In the genomic region with DNA sequence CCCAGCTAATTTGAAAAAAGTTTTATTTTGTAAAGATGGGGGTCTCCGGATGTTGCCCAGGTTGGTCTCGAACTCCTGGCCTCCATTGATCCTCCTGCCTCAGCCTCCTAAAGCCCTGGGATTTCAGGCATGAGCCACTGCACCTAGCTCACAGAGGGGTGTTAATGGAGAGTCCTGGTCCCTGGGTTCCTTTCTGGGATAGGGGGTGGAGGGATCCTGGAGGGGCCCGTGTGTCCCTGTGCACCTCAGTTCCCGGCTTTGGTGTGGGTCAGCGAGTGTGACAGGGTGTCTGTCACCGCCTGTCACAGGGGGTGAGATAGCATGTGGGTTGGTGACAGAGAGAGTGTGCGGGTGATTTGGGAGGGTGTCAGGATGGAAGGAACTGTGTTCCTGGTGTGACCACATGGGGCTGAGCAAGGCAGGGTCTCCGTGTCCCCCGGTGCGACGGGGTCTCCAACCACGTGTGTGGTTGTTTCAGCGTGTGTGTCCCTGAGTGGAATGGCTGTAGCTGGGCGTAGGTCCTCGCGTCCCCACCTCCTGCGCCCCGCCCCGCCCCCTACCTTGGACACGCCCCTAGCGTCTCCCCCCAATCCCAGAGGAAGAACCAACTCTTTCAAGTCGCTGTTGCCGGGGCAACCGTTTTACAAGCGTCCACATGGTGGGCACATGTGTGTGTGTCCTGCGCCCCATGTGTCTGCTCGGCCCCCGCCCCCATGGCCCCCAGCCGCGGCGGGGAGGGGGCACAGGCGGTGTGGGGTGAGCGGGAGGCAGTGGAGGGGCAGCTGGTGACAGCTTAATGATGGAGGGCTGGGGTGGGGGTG, we compare ENCODE assay signal across 1 cellular context.
A peak's percentile ranks its signal among the peaks of the same experiment; 100 is the strongest.
TF ChIP-seq lines count a peak whose summit lies in the region.

No MANE protein-coding gene starts in this region.

TF ChIP-seq in K562, 482 proteins besides CTCF, POLR2A, EP300 and RAD21 (continued from another document and continues in another):
- peak; percentile 41; the same call in 1 of the 2 replicates for TF ChIP-seq MGA (IDR thresholded peaks at IDR 0.05)
- no peak for TF ChIP-seq TRIM24 (IDR thresholded peaks at IDR 0.05)
- TF ChIP-seq, protein P1, sequence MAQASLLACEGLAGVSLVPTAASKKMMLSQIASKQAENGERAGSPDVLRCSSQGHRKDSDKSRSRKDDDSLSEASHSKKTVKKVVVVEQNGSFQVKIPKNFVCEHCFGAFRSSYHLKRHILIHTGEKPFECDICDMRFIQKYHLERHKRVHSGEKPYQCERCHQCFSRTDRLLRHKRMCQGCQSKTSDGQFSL (CRISPR knock-in tag; IDR thresholded peaks at IDR 0.05) = peak; percentile 12; the same call in 1 of the 2 replicates
- TF ChIP-seq, protein P1 (tag; IDR thresholded peaks at IDR 0.05) = no peak
- peak; percentile 64 for TF ChIP-seq PRDM10 (IDR thresholded peaks at IDR 0.05; ENCODE audit: partially characterized antibody)
- TF ChIP-seq EGR1 (conservative IDR thresholded peaks at IDR 0.05) = no peak
- 0 out of 2 replicates have a peak, but pooled peaks have one; percentile 39 for TF ChIP-seq CREM (IDR thresholded peaks at IDR 0.05; ENCODE audit: low read depth)
- TF ChIP-seq, protein P2, sequence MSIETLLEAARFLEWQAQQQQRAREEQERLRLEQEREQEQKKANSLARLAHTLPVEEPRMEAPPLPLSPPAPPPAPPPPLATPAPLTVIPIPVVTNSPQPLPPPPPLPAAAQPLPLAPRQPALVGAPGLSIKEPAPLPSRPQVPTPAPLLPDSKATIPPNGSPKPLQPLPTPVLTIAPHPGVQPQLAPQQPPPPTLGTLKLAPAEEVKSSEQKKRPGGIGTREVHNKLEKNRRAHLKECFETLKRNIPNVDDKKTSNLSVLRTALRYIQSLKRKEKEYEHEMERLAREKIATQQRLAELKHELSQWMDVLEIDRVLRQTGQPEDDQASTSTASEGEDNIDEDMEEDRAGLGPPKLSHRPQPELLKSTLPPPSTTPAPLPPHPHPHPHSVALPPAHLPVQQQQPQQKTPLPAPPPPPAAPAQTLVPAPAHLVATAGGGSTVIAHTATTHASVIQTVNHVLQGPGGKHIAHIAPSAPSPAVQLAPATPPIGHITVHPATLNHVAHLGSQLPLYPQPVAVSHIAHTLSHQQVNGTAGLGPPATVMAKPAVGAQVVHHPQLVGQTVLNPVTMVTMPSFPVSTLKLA (conservative IDR thresholded peaks at IDR 0.05) = peak; percentile 83 to 87
- TF ChIP-seq POLR2G (IDR thresholded peaks at IDR 0.05; ENCODE audit: low read depth, low read length) = no peak
- no peak for TF ChIP-seq SMARCB1 (IDR thresholded peaks at IDR 0.05; ENCODE audit: insufficient read length, low read depth)
- no peak for TF ChIP-seq TARDBP (IDR thresholded peaks at IDR 0.05)
- TF ChIP-seq KDM1A (IDR thresholded peaks at IDR 0.05) = peak in 1 of 2 experiments; percentile 22; a peak in 2 of 4 replicates
- TF ChIP-seq MXI1 (IDR thresholded peaks at IDR 0.05; ENCODE audit: low read depth, low read length) = peak; percentile 91
- TF ChIP-seq PHF8 (IDR thresholded peaks at IDR 0.05; ENCODE audit: borderline replicate concordance, low read length) = peak; percentile 31; the same call in 1 of the 2 replicates
- TF ChIP-seq ZBTB7A (IDR thresholded peaks at IDR 0.05; ENCODE audit: borderline replicate concordance, control insufficient read depth, low read depth, low read length) = peak; percentile 66
- TF ChIP-seq CREB1 (IDR thresholded peaks at IDR 0.05) = no peak
- TF ChIP-seq CREB1 (CRISPR knock-in tag; IDR thresholded peaks at IDR 0.05) = 0 out of 2 replicates have a peak, but pooled peaks have one; percentile 42
- TF ChIP-seq ZNF696 (CRISPR knock-in tag; conservative IDR thresholded peaks at IDR 0.05) = no peak
- TF ChIP-seq ZNF165 (CRISPR knock-in tag; IDR thresholded peaks at IDR 0.05; ENCODE audit: borderline replicate concordance) = no peak
- TF ChIP-seq TEAD2 (tag; IDR thresholded peaks at IDR 0.05) = no peak
- TF ChIP-seq SAP30 (IDR thresholded peaks at IDR 0.05; ENCODE audit: borderline replicate concordance, insufficient read depth, low read depth, low read length, poor library complexity, severe bottlenecking) = peak; percentile 26
- TF ChIP-seq ZKSCAN8 (CRISPR knock-in tag; IDR thresholded peaks at IDR 0.05) = no peak
- no peak for TF ChIP-seq BMI1 (IDR thresholded peaks at IDR 0.05; ENCODE audit: low read length)
- no peak for TF ChIP-seq ZNF408 (CRISPR knock-in tag; IDR thresholded peaks at IDR 0.05; ENCODE audit: low read depth)
- TF ChIP-seq ZNF57 (CRISPR knock-in tag; IDR thresholded peaks at IDR 0.05) = no peak
- TF ChIP-seq BRD4 (IDR thresholded peaks at IDR 0.05) = no peak
- no peak for TF ChIP-seq ADNP (tag; IDR thresholded peaks at IDR 0.05)
- no peak for TF ChIP-seq HBP1 (CRISPR knock-in tag; IDR thresholded peaks at IDR 0.05)
- no peak for TF ChIP-seq ZBTB8A (IDR thresholded peaks at IDR 0.05; ENCODE audit: partially characterized antibody)
- no peak for TF ChIP-seq FIP1L1 (IDR thresholded peaks at IDR 0.05; ENCODE audit: low read depth, low read length, poor library complexity, severe bottlenecking)
- no peak for TF ChIP-seq COPS2 (conservative IDR thresholded peaks at IDR 0.05)
- TF ChIP-seq POLR2B (IDR thresholded peaks at IDR 0.05; ENCODE audit: low read depth, partially characterized antibody) = no peak
